1 cellular context compared by ENCODE assay signal in genomic region chr15:74897300-74897701, GRCh38.
TF ChIP-seq lines count a peak whose summit lies in the region.

No MANE protein-coding gene starts in this region.

TF ChIP-seq in GM12878, 131 proteins besides CTCF, POLR2A, EP300 and RAD21:
- TF ChIP-seq ZNF622 (IDR thresholded peaks at IDR 0.05) (no peak), NR2C1 (IDR thresholded peaks at IDR 0.05) (no peak), SMAD5 (IDR thresholded peaks at IDR 0.05; ENCODE audit: low read depth) (no peak), KLF5 (IDR thresholded peaks at IDR 0.05; ENCODE audit: partially characterized antibody) (no peak), IRF4 (IDR thresholded peaks at IDR 0.05; ENCODE audit: low read depth, low read length) (no peak), EZH2 (IDR thresholded peaks at IDR 0.05; ENCODE audit: borderline replicate concordance, control insufficient read depth, low read depth, low read length) (no peak), YY1 (IDR thresholded peaks at IDR 0.05; ENCODE audit: low read depth, low read length) (no peak), RCOR1 (conservative IDR thresholded peaks at IDR 0.05; ENCODE audit: low read depth, low read length) (no peak), STAT1 (conservative IDR thresholded peaks at IDR 0.05) (no peak), BRCA1 (IDR thresholded peaks at IDR 0.05; ENCODE audit: low read depth, low read length) (no peak), FOXK2 (IDR thresholded peaks at IDR 0.05) (no peak), ESRRA (IDR thresholded peaks at IDR 0.05; ENCODE audit: low read length) (no peak), MXI1 (IDR thresholded peaks at IDR 0.05; ENCODE audit: low read depth, low read length) (no peak), SP1 (IDR thresholded peaks at IDR 0.05; ENCODE audit: low read depth, low read length) (no peak), HDGF (IDR thresholded peaks at IDR 0.05) (no peak), TARDBP (IDR thresholded peaks at IDR 0.05; ENCODE audit: borderline replicate concordance) (no peak), MTA3 (IDR thresholded peaks at IDR 0.05; ENCODE audit: borderline replicate concordance, low read length) (no peak)
